Comparison of ENCODE assay signal across 14 cellular contexts in genomic region chr2:160402498-160402897, GRCh38.
DNase-seq lines count a peak whose midpoint lies in the region; ATAC-seq and TF ChIP-seq lines count a peak whose summit lies in the region.
"Had no signal": no experiment of that assay in that cellular context is flagged by ENCODE, and none has a peak within 500 bp of the region (broad histone marks: within the 10 kb centered on the region; RNA-seq: fewer than 3 reads in every experiment).

No MANE protein-coding gene starts in this region.

- TF ChIP-seq CTCF in upper lobe of right lung (IDR thresholded peaks at IDR 0.05): no peak

- DNase-seq in Right ventricle myocardium superior: no peak
- DNase-seq in cardiac septum (ENCODE audit: low spot score): no peak
- DNase-seq in activated naive CD8-positive, alpha-beta T cell treated with anti-CD3 and anti-CD28 coated beads for 36 hours: no peak
- DNase-seq in mesenchymal stem cell: peak; percentile 71
- DNase-seq in upper lobe of right lung: no peak
- no peak for DNase-seq in stimulated activated CD4-positive, alpha-beta T cell treated with anti-CD3 and anti-CD28 coated beads, Interleukin-2, amount 100 ng/mL, for 48 hours
- no peak for DNase-seq in DMS53 treated with DMSO at 0.1 percent for 48 hours (lab: John Stamatoyannopoulos, UW; ENCODE audit: unreplicated experiment)
- DNase-seq in glomerular visceral epithelial cell (ENCODE audit: extremely low spot score): no peak
- DNase-seq: activated CD8-positive, alpha-beta memory T cell treated with anti-CD3 and anti-CD28 coated beads for 24 hours; dermis blood vessel endothelial cell; kidney glomerular epithelial cell; NCI-H1092 treated with DMSO at 0.1 percent for 48 hours; RPMI8226; stimulated activated CD4-positive, alpha-beta T cell treated with anti-CD3 and anti-CD28 coated beads, Interleukin-12 subunit alpha, Interleukin-12 subunit beta, amount 100 ng/mL, for 4 hours had no signal

- H3K23ac ChIP-seq in mesenchymal stem cell (ENCODE audit: low read length in 2 of 2): no peak overlapping the region

- peaks cover 9% of the 10 kb centered on the region for H3K36me3 Mint-ChIP-seq in activated naive CD8-positive, alpha-beta T cell treated with anti-CD3 and anti-CD28 coated beads for 36 hours

- intact Hi-C loops in Right ventricle myocardium superior (cut with DNase I): loop anchor here (10.0 kb wide), 1 partner anchor 78 kb away; no protein-coding TSS in a partner anchor
- intact Hi-C loops in cardiac septum (cut with DNase I): loop anchor here (10.0 kb wide), 2 partner anchors 262 to 562 kb away; no protein-coding TSS in a partner anchor
- intact Hi-C loops in upper lobe of right lung (cut with DNase I): no loop called here

- H3K27ac Mint-ChIP-seq in activated naive CD8-positive, alpha-beta T cell treated with anti-CD3 and anti-CD28 coated beads for 36 hours: peak overlapping the region; percentile 82

- no peak overlapping the region for H2AFZ ChIP-seq in mesenchymal stem cell (ENCODE audit: low read depth, low read length)

- H3K4me1 Mint-ChIP-seq in activated naive CD8-positive, alpha-beta T cell treated with anti-CD3 and anti-CD28 coated beads for 36 hours: peaks cover 57% of the 10 kb centered on the region

- H3K4me1 ChIP-seq in mesenchymal stem cell (ENCODE audit: control insufficient read depth, insufficient read depth, low read depth, low read length) (peaks cover 4% of the 10 kb centered on the region), upper lobe of right lung (peaks cover 68% of the 10 kb centered on the region)

- no peak overlapping the region for H2BK120ac ChIP-seq in mesenchymal stem cell (ENCODE audit: low read depth, low read length)

- no peak overlapping the region for H4K8ac ChIP-seq in mesenchymal stem cell (ENCODE audit: low read length)

- H3K14ac ChIP-seq in mesenchymal stem cell (ENCODE audit: low read length in 2 of 2): no peak overlapping the region

- no peak overlapping the region for H2BK12ac ChIP-seq in mesenchymal stem cell (ENCODE audit: low read length in 2 of 2)

- H3K9me3 ChIP-seq in mesenchymal stem cell (ENCODE audit: control insufficient read depth, low read length) (no peaks in the 10 kb centered on the region), upper lobe of right lung (no peaks in the 10 kb centered on the region)

- H3K4me3 Mint-ChIP-seq in activated naive CD8-positive, alpha-beta T cell treated with anti-CD3 and anti-CD28 coated beads for 36 hours: no peak overlapping the region

- no peak overlapping the region for H3K4me2 ChIP-seq in mesenchymal stem cell (ENCODE audit: low read length, poor library complexity, severe bottlenecking)

- H3K9ac ChIP-seq in mesenchymal stem cell (ENCODE audit: low read length): peak overlapping the region; percentile 98

- H3K79me1 ChIP-seq in mesenchymal stem cell (replicated peaks; ENCODE audit: low read length, poor library complexity, severe bottlenecking): no peaks in the 10 kb centered on the region

- no peak overlapping the region for H2BK5ac ChIP-seq in mesenchymal stem cell (ENCODE audit: low read depth, low read length, poor library complexity, severe bottlenecking)

- no peaks in the 10 kb centered on the region for H3K9me3 Mint-ChIP-seq in activated naive CD8-positive, alpha-beta T cell treated with anti-CD3 and anti-CD28 coated beads for 36 hours

- no peaks in the 10 kb centered on the region for H3K27me3 Mint-ChIP-seq in activated naive CD8-positive, alpha-beta T cell treated with anti-CD3 and anti-CD28 coated beads for 36 hours

- no peak overlapping the region for H2AK5ac ChIP-seq in mesenchymal stem cell (ENCODE audit: low read length, severe bottlenecking)

- no peak overlapping the region for H3K18ac ChIP-seq in mesenchymal stem cell (ENCODE audit: low read depth in 1 of 2, low read length in 2 of 2)

- 20% methylated on average over 1 of the region's 1 CpG for WGBS in mesenchymal stem cell

- H3K27me3 ChIP-seq in mesenchymal stem cell (ENCODE audit: control insufficient read depth in 1 of 2, insufficient read depth in 1 of 2, low read length in 2 of 2) (no peaks in the 10 kb centered on the region), upper lobe of right lung (no peaks in the 10 kb centered on the region)

- H2BK15ac ChIP-seq in mesenchymal stem cell (ENCODE audit: low read depth, poor library complexity, severe bottlenecking): no peak overlapping the region

- H3K36me3 ChIP-seq in mesenchymal stem cell (ENCODE audit: control insufficient read depth in 1 of 2, insufficient read depth in 2 of 2, low read depth in 1 of 2, low read length in 2 of 2) (peaks cover 0 to 18% of the 10 kb centered on the region in 2 experiments), upper lobe of right lung (no peaks in the 10 kb centered on the region)

- no peak overlapping the region for H3K4ac ChIP-seq in mesenchymal stem cell (ENCODE audit: low read depth in 1 of 2, low read length in 2 of 2)

- ATAC-seq in Right ventricle myocardium superior (ENCODE audit: poor library complexity): peak; percentile 26
- ATAC-seq in upper lobe of right lung: peak; percentile 13

- H3K4me3 ChIP-seq in mesenchymal stem cell (ENCODE audit: insufficient read depth in 1 of 2, low read depth in 1 of 2, low read length in 2 of 2) (peak overlapping the region in 1 of 2 experiments; percentile 97), upper lobe of right lung (no peak overlapping the region)

- no peak overlapping the region for H3K27ac ChIP-seq in mesenchymal stem cell (ENCODE audit: low read length, poor library complexity, severe bottlenecking)
- H3K27ac ChIP-seq in upper lobe of right lung: peak overlapping the region; percentile 18

- no peak overlapping the region for H4K91ac ChIP-seq in mesenchymal stem cell (ENCODE audit: low read length)
